Comparison of ENCODE assay signal across 9 cellular contexts in genomic region chr2:5915926-5916325, GRCh38.
DNase-seq lines count a peak whose midpoint lies in the region; ATAC-seq, FAIRE-seq and TF ChIP-seq lines count a peak whose summit lies in the region.
"Had no signal": no experiment of that assay in that cellular context is flagged by ENCODE, and none has a peak within 500 bp of the region (broad histone marks: within the 10 kb centered on the region; RNA-seq: fewer than 3 reads in every experiment).

No MANE protein-coding gene starts in this region.

- DNase-seq in stimulated activated CD4-positive, alpha-beta T cell treated with anti-CD3 and anti-CD28 coated beads, Interleukin-1b, Interleukin-23, amount 100 ng/mL, for 48 hours, result peak; percentile 8
- DNase-seq in stimulated activated CD4-positive, alpha-beta T cell treated with anti-CD3 and anti-CD28 coated beads, Interleukin-12 subunit alpha, Interleukin-12 subunit beta, amount 100 ng/mL, for 4 hours, result no peak
- DNase-seq in NCI-H2107 treated with DMSO at 0.1 percent for 48 hours (lab: John Stamatoyannopoulos, UW; ENCODE audit: unreplicated experiment), result peak; percentile 48
- peak; percentile 93 for DNase-seq in endodermal cell
- DNase-seq in left lobe of liver (ENCODE audit: low spot score), result no peak
- DNase-seq in NOMO-1 treated with dmso at 0.1 percent for 144 hours (lab: John Stamatoyannopoulos, UW; ENCODE audit: unreplicated experiment), result no peak
- no peak for DNase-seq in HTR-8/SVneo (ENCODE audit: insufficient read length, low spot score)

- ATAC-seq in HG03469 (IDR thresholded peaks at IDR 0.05; ENCODE audit: unreplicated experiment) (no peak), left lobe of liver (no peak)

- H3K9me3 ChIP-seq in endodermal cell (ENCODE audit: control insufficient read depth, low read length), result peaks cover 19% of the 10 kb centered on the region

- H3K36me3 Mint-ChIP-seq in endodermal cell (ENCODE audit: low read depth), result peaks cover 2% of the 10 kb centered on the region

- no peaks in the 10 kb centered on the region for H3K27me3 ChIP-seq in endodermal cell (ENCODE audit: control insufficient read depth, insufficient read depth, low read length, poor library complexity, severe bottlenecking)

- peaks cover 20% of the 10 kb centered on the region for H3K4me1 Mint-ChIP-seq in endodermal cell

- peak; percentile 80 for TF ChIP-seq CTCF in endodermal cell (conservative IDR thresholded peaks at IDR 0.05)

- peaks cover 7% of the 10 kb centered on the region for H3K4me1 ChIP-seq in endodermal cell (ENCODE audit: control insufficient read depth, insufficient read depth, low read length)

- peak overlapping the region; percentile 25 for H3K27ac ChIP-seq in endodermal cell (ENCODE audit: low read depth, low read length)

- H3K4me3 Mint-ChIP-seq in endodermal cell, result no peak overlapping the region
- H3K4me3 Mint-ChIP-seq: T-helper 1 cell treated with Interleukin-12 subunit alpha and Interleukin-12 subunit beta and Interleukin-4 antibody, amounts not matched to agents 30 μg/mL and 1 μg/mL, for 36 hours had no signal

- H3K27me3 Mint-ChIP-seq in endodermal cell (ENCODE audit: insufficient read depth), result peaks cover 40% of the 10 kb centered on the region

- no peak overlapping the region for H3K9ac ChIP-seq in endodermal cell (ENCODE audit: extremely low read depth, low read length, poor library complexity, severe bottlenecking)

- H3K4me3 ChIP-seq in endodermal cell (ENCODE audit: low read length), result no peak overlapping the region

- H3K36me3 ChIP-seq in endodermal cell (ENCODE audit: control insufficient read depth, insufficient read depth, low read length), result no peaks in the 10 kb centered on the region

- no peak overlapping the region for H3K27ac Mint-ChIP-seq in endodermal cell
- H3K27ac Mint-ChIP-seq: T-helper 1 cell treated with Interleukin-12 subunit alpha and Interleukin-12 subunit beta and Interleukin-4 antibody, amounts not matched to agents 30 μg/mL and 1 μg/mL, for 36 hours had no signal

- FAIRE-seq in HTR-8/SVneo (lab: Jason Lieb, UNC), result no peak

- H3K9me3 Mint-ChIP-seq in endodermal cell, result peaks cover 20% of the 10 kb centered on the region
- H3K9me3 Mint-ChIP-seq: T-helper 1 cell treated with Interleukin-12 subunit alpha and Interleukin-12 subunit beta and Interleukin-4 antibody, amounts not matched to agents 30 μg/mL and 1 μg/mL, for 36 hours had no signal

- 58 to 70% methylated on average over 4 of the region's 4 CpGs for WGBS in endodermal cell (ENCODE audit: insufficient coverage in 1 of 2, insufficient read length in 1 of 2), 2 experiments

Comparison
In these comparisons a context has a peak if more than half of its experiments do, and no peak if none do; other contexts are left out.
1. DNase-seq: peak in stimulated activated CD4-positive, alpha-beta T cell treated with anti-CD3 and anti-CD28 coated beads, Interleukin-1b, Interleukin-23, amount 100 ng/mL, for 48 hours (single experiment), NCI-H2107 treated with DMSO at 0.1 percent for 48 hours (single experiment) and endodermal cell (single experiment); none in stimulated activated CD4-positive, alpha-beta T cell treated with anti-CD3 and anti-CD28 coated beads, Interleukin-12 subunit alpha, Interleukin-12 subunit beta, amount 100 ng/mL, for 4 hours (single experiment), left lobe of liver (single experiment), NOMO-1 treated with dmso at 0.1 percent for 144 hours (single experiment) and HTR-8/SVneo (single experiment).